11 cellular contexts compared by ENCODE assay signal in genomic region chr1:99005142-99005491, GRCh38. TPM values are rescaled to one million over a fixed set of nuclear protein-coding genes. Genes with fewer than 3 reads are reported as not detected.
DNase-seq lines count a peak whose midpoint lies in the region; ATAC-seq and TF ChIP-seq lines count a peak whose summit lies in the region.
"Had no signal": no experiment of that assay in that cellular context is flagged by ENCODE, and none has a peak within 500 bp of the region (broad histone marks: within the 10 kb centered on the region; RNA-seq: fewer than 3 reads in every experiment).

No MANE protein-coding gene starts in this region.

- no peaks in the 10 kb centered on the region for H3K9me3 Mint-ChIP-seq in activated T-cell treated with anti-CD3 and anti-CD28 coated beads, Interleukin-2, amount 50 U/mL, for 24 hours
- H3K9me3 Mint-ChIP-seq in stimulated activated memory B cell treated with anti-CD40 and anti-IgM and Interleukin-4, amounts not matched to agents 10 μg/mL and 1 μg/mL and 100 μg/mL, for 72 hours: no peaks in the 10 kb centered on the region

- intact Hi-C loops in ascending aorta (cut with DNase I): no loop called here

- no peaks in the 10 kb centered on the region for H3K36me3 Mint-ChIP-seq in activated T-cell treated with anti-CD3 and anti-CD28 coated beads, Interleukin-2, amount 50 U/mL, for 24 hours (ENCODE audit: low read depth)
- H3K36me3 Mint-ChIP-seq in stimulated activated memory B cell treated with anti-CD40 and anti-IgM and Interleukin-4, amounts not matched to agents 10 μg/mL and 1 μg/mL and 100 μg/mL, for 72 hours: no peaks in the 10 kb centered on the region

- DNase-seq in activated T-cell treated with anti-CD3 and anti-CD28 coated beads, Interleukin-2, amount 50 U/mL, for 24 hours: peak; percentile 31
- no peak for DNase-seq in activated T-cell treated with anti-CD3 and anti-CD28 coated beads, Interleukin-2, amount 50 U/mL, for 48 hours
- DNase-seq in ascending aorta (ENCODE audit: low spot score in 2 of 2): no peak
- DNase-seq in inferior parietal cortex (ENCODE audit: extremely low spot score): peak; percentile 32
- DNase-seq in thoracic aorta (ENCODE audit: low spot score): no peak
- DNase-seq in SW480 (ENCODE audit: low spot score): no peak
- no peak for DNase-seq in activated gamma-delta T cell (lab: John Stamatoyannopoulos, UW)
- DNase-seq: kidney glomerular epithelial cell, NCI-H2029 had no signal

- H3K4me1 ChIP-seq in ascending aorta (no peaks in the 10 kb centered on the region), thoracic aorta (ENCODE audit: control insufficient read depth in 1 of 2, low read depth in 2 of 2) (peaks cover 0 to 16% of the 10 kb centered on the region in 2 donors)

- H3K4me3 ChIP-seq in ascending aorta: peak overlapping the region; percentile 56 to 59
- peak overlapping the region; percentile 58 for H3K4me3 ChIP-seq in thoracic aorta

- peak overlapping the region; percentile 67 for H3K4me3 Mint-ChIP-seq in activated T-cell treated with anti-CD3 and anti-CD28 coated beads, Interleukin-2, amount 50 U/mL, for 24 hours
- H3K4me3 Mint-ChIP-seq in stimulated activated memory B cell treated with anti-CD40 and anti-IgM and Interleukin-4, amounts not matched to agents 10 μg/mL and 1 μg/mL and 100 μg/mL, for 72 hours: no peak overlapping the region

- peaks cover 63% of the 10 kb centered on the region for H3K27me3 Mint-ChIP-seq in activated T-cell treated with anti-CD3 and anti-CD28 coated beads, Interleukin-2, amount 50 U/mL, for 24 hours
- peaks cover 31% of the 10 kb centered on the region for H3K27me3 Mint-ChIP-seq in stimulated activated memory B cell treated with anti-CD40 and anti-IgM and Interleukin-4, amounts not matched to agents 10 μg/mL and 1 μg/mL and 100 μg/mL, for 72 hours

- H3K4me1 Mint-ChIP-seq in activated T-cell treated with anti-CD3 and anti-CD28 coated beads, Interleukin-2, amount 50 U/mL, for 24 hours (ENCODE audit: low read depth): peaks cover 4% of the 10 kb centered on the region
- no peaks in the 10 kb centered on the region for H3K4me1 Mint-ChIP-seq in stimulated activated memory B cell treated with anti-CD40 and anti-IgM and Interleukin-4, amounts not matched to agents 10 μg/mL and 1 μg/mL and 100 μg/mL, for 72 hours

- H3K27me3 ChIP-seq in ascending aorta (no peaks in the 10 kb centered on the region), thoracic aorta (replicated peaks; ENCODE audit: insufficient read depth) (no peaks in the 10 kb centered on the region)

- ATAC-seq in thoracic aorta (ENCODE audit: insufficient number of reproducible peaks, low FRiP score, low read depth): no peak
- no peak for ATAC-seq in stimulated activated memory B cell treated with anti-CD40 and anti-IgM and Interleukin-4, amounts not matched to agents 10 μg/mL and 1 μg/mL and 100 μg/mL, for 72 hours
- ATAC-seq: HCT116 had no signal

- H3K27ac ChIP-seq in ascending aorta (no peak overlapping the region), thoracic aorta (no peak overlapping the region)

- no peak overlapping the region for H3K27ac Mint-ChIP-seq in activated T-cell treated with anti-CD3 and anti-CD28 coated beads, Interleukin-2, amount 50 U/mL, for 24 hours
- H3K27ac Mint-ChIP-seq in stimulated activated memory B cell treated with anti-CD40 and anti-IgM and Interleukin-4, amounts not matched to agents 10 μg/mL and 1 μg/mL and 100 μg/mL, for 72 hours: no peak overlapping the region

- TF ChIP-seq CTCF in ascending aorta (IDR thresholded peaks at IDR 0.05) (no peak), thoracic aorta (IDR thresholded peaks at IDR 0.05) (no peak)

- no peaks in the 10 kb centered on the region for H3K36me3 ChIP-seq in ascending aorta
- H3K36me3 ChIP-seq in thoracic aorta: no peaks in the 10 kb centered on the region

- H3K9me3 ChIP-seq in ascending aorta (no peaks in the 10 kb centered on the region), thoracic aorta (no peaks in the 10 kb centered on the region)

RNA-seq across cellular contexts. Expression of gene PLPPR5, which starts 0.5 kb away (rescaled TPM):
- total RNA-seq in ascending aorta: not detected
- not detected for total RNA-seq in thoracic aorta

Comparison
In these comparisons a context has a peak if more than half of its experiments do, and no peak if none do; other contexts are left out.
1. DNase-seq: peak in activated T-cell treated with anti-CD3 and anti-CD28 coated beads, Interleukin-2, amount 50 U/mL, for 24 hours (single experiment) and inferior parietal cortex (single experiment); none in activated T-cell treated with anti-CD3 and anti-CD28 coated beads, Interleukin-2, amount 50 U/mL, for 48 hours (0 of 2), ascending aorta (0 of 2), thoracic aorta (single experiment), SW480 (single experiment) and activated gamma-delta T cell (single experiment).